Comparison of ENCODE assay signal across 24 cellular contexts in genomic region chr1:226287587-226287986, GRCh38. TPM values are rescaled to one million over a fixed set of nuclear protein-coding genes. Genes with fewer than 3 reads are reported as not detected.
DNase-seq lines count a peak whose midpoint lies in the region; ATAC-seq and TF ChIP-seq lines count a peak whose summit lies in the region.
"Had no signal": no experiment of that assay in that cellular context is flagged by ENCODE, and none has a peak within 500 bp of the region (broad histone marks: within the 10 kb centered on the region; RNA-seq: fewer than 3 reads in every experiment).

No MANE protein-coding gene starts in this region.

- POLR2A ChIA-PET in HEK293 (lab: Yijun Ruan, JAX), result no interaction called here
- POLR2A ChIA-PET in A673 (lab: Charles Lee; ENCODE audit: low non-redundant PET), result no interaction called here

- no peak for TF ChIP-seq EP300 in Ishikawa (IDR thresholded peaks at IDR 0.05; ENCODE audit: borderline replicate concordance)

- BruUV-seq in A673 (replicated peaks; lab: Mats Ljungman, UMichigan), result no TSS peak

- H3K27me3 Mint-ChIP-seq in T-helper 17 cell, result no peaks in the 10 kb centered on the region
- H3K27me3 Mint-ChIP-seq: CD8-positive, alpha-beta memory T cell had no signal

- DNase-seq in T-helper 17 cell (no peak), fibroblast of villous mesenchyme (ENCODE audit: low read depth) (peak; percentile 48), NCI-H1694 (lab: John Stamatoyannopoulos, UW) (no peak), A673 (ENCODE audit: low spot score) (no peak), NCI-H187 (lab: John Stamatoyannopoulos, UW) (no peak)
- DNase-seq: C1 segment of cervical spinal cord; CD8-positive, alpha-beta memory T cell; DMS153; DND-41; GOT3; KBM-7; NCI-H1092 treated with DMSO at 0.1 percent for 48 hours; NCI-H1436; NCI-H1930; NCI-H2107; NCI-H446 treated with DMSO at 0.1 percent for 48 hours; NCI-H526 treated with DMSO at 0.1 percent for 48 hours; Right ventricle myocardium superior; RPMI8226 had no signal

- TF ChIP-seq CTCF in HEK293 (tag by site-specific recombination; IDR thresholded peaks at IDR 0.05) (no peak), fibroblast of villous mesenchyme (IDR thresholded peaks at IDR 0.05; ENCODE audit: insufficient read depth, low read depth, low read length) (no peak), A673 (conservative IDR thresholded peaks at IDR 0.05; ENCODE audit: low read depth, low read length) (no peak)

- no peak overlapping the region for H3K4me3 ChIP-seq in HEK293 (ENCODE audit: low read depth, low read length)
- no peak overlapping the region for H3K4me3 ChIP-seq in fibroblast of villous mesenchyme (ENCODE audit: low read depth, low read length)
- H3K4me3 ChIP-seq in A673 (ENCODE audit: low read depth, low read length, poor library complexity, severe bottlenecking), result no peak overlapping the region
- H3K4me3 ChIP-seq: A549, HAP-1 had no signal

- H3K36me3 ChIP-seq in HEK293 (ENCODE audit: control insufficient read depth in 2 of 2, insufficient read depth in 1 of 2, low read length in 2 of 2), result peaks cover 17 to 53% of the 10 kb centered on the region in 2 experiments
- peaks cover 43% of the 10 kb centered on the region for H3K36me3 ChIP-seq in A673 (ENCODE audit: insufficient read depth, low read length, poor library complexity, severe bottlenecking)

- H3K4me1 ChIP-seq in HEK293 (ENCODE audit: control insufficient read depth, insufficient read depth, low read length) (no peaks in the 10 kb centered on the region), A673 (ENCODE audit: insufficient read depth, low read length, poor library complexity, severe bottlenecking) (no peaks in the 10 kb centered on the region)
- H3K4me1 ChIP-seq: A549, HAP-1 had no signal

- peak overlapping the region; percentile 16 for H3K27ac Mint-ChIP-seq in T-helper 17 cell

- TF ChIP-seq RAD21 in Ishikawa (IDR thresholded peaks at IDR 0.05; ENCODE audit: low read depth), result no peak

- no peaks in the 10 kb centered on the region for H3K27me3 ChIP-seq in A673 (replicated peaks; ENCODE audit: insufficient read depth, low read depth, low read length, poor library complexity)

- CTCF ChIA-PET in HEK293 (lab: Yijun Ruan, JAX), result interaction anchor here (0.5 to 1.2 kb wide), 5 partner anchors 47 to 163 kb away, joined by 3 to 5 read pairs (median 3); partner anchors contain the start of gene MIXL1
- CTCF ChIA-PET in A673 (lab: Charles Lee), result interaction anchor here (1.5 kb wide), 1 partner anchor 46 kb away, joined by 4 read pairs; no protein-coding TSS in a partner anchor

- H3K4me3 Mint-ChIP-seq in T-helper 17 cell, result no peak overlapping the region
- H3K4me3 Mint-ChIP-seq: CD8-positive, alpha-beta memory T cell had no signal

- H3K9me3 ChIP-seq in HEK293 (ENCODE audit: control insufficient read depth, insufficient read depth, low read depth, low read length) (no peaks in the 10 kb centered on the region), T-helper 17 cell (ENCODE audit: control insufficient read depth, low read length, poor library complexity, severe bottlenecking) (no peaks in the 10 kb centered on the region), A673 (ENCODE audit: low read depth, low read length, poor library complexity, severe bottlenecking) (no peaks in the 10 kb centered on the region)
- H3K9me3 ChIP-seq: A549, HAP-1 had no signal

- intact Hi-C loops in A673 (cut with micrococcal nuclease; ENCODE audit: unreplicated experiment), result no loop called here

- H3K4me1 Mint-ChIP-seq in T-helper 17 cell, result no peaks in the 10 kb centered on the region
- H3K4me1 Mint-ChIP-seq: CD8-positive, alpha-beta memory T cell had no signal

- no peaks in the 10 kb centered on the region for H3K36me3 Mint-ChIP-seq in T-helper 17 cell (ENCODE audit: low read depth)

- H3K27ac ChIP-seq in HEK293 (ENCODE audit: extremely low read depth, low read depth, low read length) (no peak overlapping the region), A673 (ENCODE audit: low read depth, low read length, poor library complexity, severe bottlenecking) (no peak overlapping the region)
- H3K27ac ChIP-seq: A549, HL-60 had no signal

- ATAC-seq in T-helper 17 cell, result no peak
- ATAC-seq: A549 had no signal

TF ChIP-seq in HEK293, 187 proteins besides CTCF, POLR2A, EP300 and RAD21 (continues in another document):
- TF ChIP-seq GLIS2 (tag by site-specific recombination; IDR thresholded peaks at IDR 0.05) (no peak), ZNF777 (tag by site-specific recombination; IDR thresholded peaks at IDR 0.05; ENCODE audit: borderline replicate concordance) (no peak), BCL11B (tag by site-specific recombination; IDR thresholded peaks at IDR 0.05; ENCODE audit: low read depth) (no peak), ZNF510 (tag by site-specific recombination; IDR thresholded peaks at IDR 0.05; ENCODE audit: insufficient replicate concordance) (no peak), FEZF1 (tag by site-specific recombination; IDR thresholded peaks at IDR 0.05) (peak; percentile 62), ZNF843 (tag by site-specific recombination; IDR thresholded peaks at IDR 0.05) (peak; percentile 58; the same call in 1 of the 2 replicates), ZNF600 (tag by site-specific recombination; IDR thresholded peaks at IDR 0.05) (no peak), ZNF37A (tag by site-specific recombination; IDR thresholded peaks at IDR 0.05) (no peak), ZNF354C (tag by site-specific recombination; IDR thresholded peaks at IDR 0.05; ENCODE audit: borderline replicate concordance, low read depth) (no peak), PRDM6 (tag by site-specific recombination; IDR thresholded peaks at IDR 0.05) (peak; percentile 93), ZNF76 (tag by site-specific recombination; IDR thresholded peaks at IDR 0.05; ENCODE audit: borderline replicate concordance, low read depth) (no peak), ZXDB (tag by site-specific recombination; IDR thresholded peaks at IDR 0.05) (peak; percentile 34; the same call in 1 of the 2 replicates), ZNF23 (tag by site-specific recombination; IDR thresholded peaks at IDR 0.05; ENCODE audit: borderline replicate concordance) (no peak), ZNF366 (tag by site-specific recombination; conservative IDR thresholded peaks at IDR 0.05) (no peak)

TF ChIP-seq in Ishikawa, 13 proteins besides CTCF, POLR2A, EP300 and RAD21:
- TF ChIP-seq USF1 (IDR thresholded peaks at IDR 0.05) (no peak), CEBPB (IDR thresholded peaks at IDR 0.05) (peak; percentile 41; the same call in 1 of the 2 replicates)
TF ChIP-seq in Ishikawa: peak in this region for 1.

RNA-seq across cellular contexts. Expression of gene LIN9, which starts 21.4 kb away (rescaled TPM):
- total RNA-seq in T-helper 17 cell (1 to 10 TPM; 2.5 to 2.8 TPM), fibroblast of villous mesenchyme (4.2 and 5.6 TPM in 2 replicates), A673 (2021) (20.2 and 20.7 TPM in 2 replicates)
